15 cellular contexts compared by ENCODE assay signal in genomic region chr1:230220907-230221306, GRCh38.
DNase-seq lines count a peak whose midpoint lies in the region; ATAC-seq, FAIRE-seq and TF ChIP-seq lines count a peak whose summit lies in the region.
"Had no signal": no experiment of that assay in that cellular context is flagged by ENCODE, and none has a peak within 500 bp of the region (broad histone marks: within the 10 kb centered on the region; RNA-seq: fewer than 3 reads in every experiment).

No MANE protein-coding gene starts in this region.

- WGBS in GM12878 (ENCODE audit: insufficient coverage, insufficient replicate concordance, low lambda C conversion rate, missing lambda C conversion rate), result 52% methylated on average over 3 of the region's 3 CpGs

- RAD21 ChIA-PET in GM12878 (lab: Charles Lee; ENCODE audit: unreplicated experiment), result interaction anchor here (1.2 kb wide), 1 partner anchor 9 kb away, joined by 5 read pairs; no protein-coding TSS in a partner anchor

- peaks cover 87% of the 10 kb centered on the region for H3K4me1 ChIP-seq in BLaER1
- H3K4me1 ChIP-seq in GM12878 (ENCODE audit: control insufficient read depth, insufficient read depth, low read length), result peaks cover 1% of the 10 kb centered on the region; the same call in 1 of the 2 replicates
- H3K4me1 ChIP-seq in thoracic aorta (ENCODE audit: control insufficient read depth in 1 of 2, low read depth in 2 of 2), result peaks cover 37 to 82% of the 10 kb centered on the region in 2 donors
- H3K4me1 ChIP-seq: BE2C had no signal

- POLR2A ChIA-PET in GM12878 (lab: Charles Lee), result interaction anchor here (1.1 kb wide), 1 partner anchor 12 kb away, joined by 3 read pairs; no protein-coding TSS in a partner anchor

- H3K27ac ChIP-seq in BLaER1, result peak overlapping the region; percentile 34; the same call in 1 of the 2 replicates
- H3K27ac ChIP-seq in GM12878 (ENCODE audit: control insufficient read depth, insufficient read depth), result no peak overlapping the region
- no peak overlapping the region for H3K27ac ChIP-seq in neural cell (ENCODE audit: low read length)
- H3K27ac ChIP-seq in thoracic aorta, result peak overlapping the region; percentile 82 to 88
- H3K27ac ChIP-seq: HL-60 had no signal

- peaks cover 70% of the 10 kb centered on the region for H3K36me3 ChIP-seq in BLaER1
- no peaks in the 10 kb centered on the region; a peak in 1 of 4 replicates for H3K36me3 ChIP-seq in GM12878 (ENCODE audit: control insufficient read depth in 2 of 2, insufficient read depth in 2 of 2, low read length in 1 of 2)
- H3K36me3 ChIP-seq in neural cell (ENCODE audit: insufficient read depth, low read length), result no peaks in the 10 kb centered on the region
- no peaks in the 10 kb centered on the region for H3K36me3 ChIP-seq in thoracic aorta
- H3K36me3 ChIP-seq: BE2C had no signal

- in situ Hi-C loops in GM12878 (cut with MboI), result no loop called here

- H2AFZ ChIP-seq in GM12878 (ENCODE audit: control insufficient read depth, low read depth, low read length) (no peak overlapping the region), neural cell (ENCODE audit: low read depth, low read length) (no peak overlapping the region)

- no peak overlapping the region for H3K9ac ChIP-seq in BLaER1
- H3K9ac ChIP-seq in GM12878 (ENCODE audit: control insufficient read depth, insufficient read depth, low read length), result no peak overlapping the region
- H3K9ac ChIP-seq in neural cell (ENCODE audit: low read length), result no peak overlapping the region

- H3K4me2 ChIP-seq in BLaER1, result peak overlapping the region; percentile 74
- no peak overlapping the region for H3K4me2 ChIP-seq in GM12878 (ENCODE audit: control insufficient read depth, insufficient read depth)
- H3K4me2 ChIP-seq in neural cell (ENCODE audit: low read length), result peak overlapping the region; percentile 13

- TF ChIP-seq RAD21 in GM12878 (IDR thresholded peaks at IDR 0.05; ENCODE audit: insufficient read depth, low read depth, low read length), result no peak
- no peak for TF ChIP-seq RAD21 in neural cell (conservative IDR thresholded peaks at IDR 0.05)

- H3K27me3 ChIP-seq in BLaER1, result no peaks in the 10 kb centered on the region
- no peaks in the 10 kb centered on the region for H3K27me3 ChIP-seq in GM12878 (replicated peaks in 1 of 2; ENCODE audit: control insufficient read depth in 2 of 2, insufficient read depth in 2 of 2, low read length in 1 of 2)
- no peaks in the 10 kb centered on the region for H3K27me3 ChIP-seq in neural cell (ENCODE audit: insufficient read depth, low read depth, low read length)
- no peaks in the 10 kb centered on the region for H3K27me3 ChIP-seq in thoracic aorta (replicated peaks; ENCODE audit: insufficient read depth)
- H3K27me3 ChIP-seq: BE2C had no signal

- no peak overlapping the region for H3K4me3 ChIP-seq in BLaER1
- H3K4me3 ChIP-seq in GM12878, result no peak overlapping the region
- no peak overlapping the region for H3K4me3 ChIP-seq in neural cell (ENCODE audit: low read length)
- no peak overlapping the region for H3K4me3 ChIP-seq in thoracic aorta

- intact Hi-C loops in GM12878 (cut with micrococcal nuclease; ENCODE audit: unreplicated experiment), result no loop called here

- CTCF ChIA-PET in GM12878 (lab: Yijun Ruan, JAX), result interaction anchor here (0.8 to 1.6 kb wide), 9 partner anchors 8 to 85 kb away, joined by 3 to 6 read pairs (median 3); no protein-coding TSS in a partner anchor

- no peaks in the 10 kb centered on the region for H3K9me2 ChIP-seq in neural cell (ENCODE audit: insufficient read depth, low read length)

- no peak for ATAC-seq in GM12878
- ATAC-seq in thoracic aorta (ENCODE audit: insufficient number of reproducible peaks, low FRiP score, low read depth), result no peak
- ATAC-seq: HCT116 had no signal

- no peak for FAIRE-seq in GM12878 (lab: Jason Lieb, UNC)
- FAIRE-seq: GM18507 had no signal

- no peaks in the 10 kb centered on the region for H3F3A ChIP-seq in neural cell (ENCODE audit: insufficient read depth, low read length, poor library complexity, severe bottlenecking)

- TF ChIP-seq EP300 in GM12878 (IDR thresholded peaks at IDR 0.05; ENCODE audit: borderline replicate concordance in 1 of 2, control insufficient read depth in 1 of 2, low read depth in 2 of 2, low read length in 2 of 2) (no peak), neural cell (conservative IDR thresholded peaks at IDR 0.05; ENCODE audit: poor library complexity, severe bottlenecking) (no peak)

- SMC1A ChIA-PET in GM12878 (lab: Charles Lee; ENCODE audit: uncharacterized antibody, unreplicated experiment), result interaction anchor here (0.8 to 2.4 kb wide), 8 partner anchors 9 to 111 kb away, joined by 3 to 10 read pairs (median 3); no protein-coding TSS in a partner anchor

- no peak for DNase-seq in GM12878 (ENCODE audit: low read depth, low spot score)
- no peak for DNase-seq in thoracic aorta (ENCODE audit: low spot score)
- DNase-seq in KG1 (lab: John Stamatoyannopoulos, UW), result no peak
- DNase-seq in SIG-M5 (lab: John Stamatoyannopoulos, UW), result no peak
- no peak for DNase-seq in NAMALWA (ENCODE audit: low spot score)
- DNase-seq: ACHN; BE2C; CD8-positive, alpha-beta memory T cell; DMS53; GF-D8 had no signal

- TF ChIP-seq CTCF in GM12878 (IDR thresholded peaks at IDR 0.05 in 2 of 3, conservative IDR thresholded peaks at IDR 0.05 in 1 of 3; ENCODE audit: control insufficient read depth in 2 of 3, extremely low read depth in 1 of 3, insufficient read depth in 1 of 3, low read depth in 3 of 3, low read length in 3 of 3), result no peak
- no peak for TF ChIP-seq CTCF in neural cell (IDR thresholded peaks at IDR 0.05; ENCODE audit: poor library complexity, severe bottlenecking)
- TF ChIP-seq CTCF in thoracic aorta (IDR thresholded peaks at IDR 0.05), result no peak

- H3K79me2 ChIP-seq in GM12878 (ENCODE audit: control insufficient read depth, insufficient read depth, low read length) (no peaks in the 10 kb centered on the region), neural cell (replicated peaks; ENCODE audit: insufficient read depth, low read length) (no peaks in the 10 kb centered on the region)

- no peaks in the 10 kb centered on the region for H3K9me3 ChIP-seq in BLaER1
- no peaks in the 10 kb centered on the region for H3K9me3 ChIP-seq in GM12878 (replicated peaks; ENCODE audit: control insufficient read depth, insufficient read depth, low read length)
- no peaks in the 10 kb centered on the region for H3K9me3 ChIP-seq in neural cell (ENCODE audit: low read length)
- H3K9me3 ChIP-seq in thoracic aorta, result no peaks in the 10 kb centered on the region
- H3K9me3 ChIP-seq: BE2C had no signal

- TF ChIP-seq POLR2A in GM12878 (IDR thresholded peaks at IDR 0.05; ENCODE audit: low read depth, low read length), result no peak

- BruUV-seq in GM12878 (replicated peaks; lab: Mats Ljungman, UMichigan), result no TSS peak

- peaks cover 99% of the 10 kb centered on the region for H4K20me1 ChIP-seq in BLaER1
- H4K20me1 ChIP-seq in GM12878 (ENCODE audit: control insufficient read depth, insufficient read depth), result no peaks in the 10 kb centered on the region
- no peaks in the 10 kb centered on the region for H4K20me1 ChIP-seq in neural cell (ENCODE audit: insufficient read depth)

TF ChIP-seq in GM12878, 131 proteins besides CTCF, POLR2A, EP300 and RAD21:
- no peak for TF ChIP-seq PML (IDR thresholded peaks at IDR 0.05; ENCODE audit: low read length)
- 0 out of 2 replicates have a peak, but pooled peaks have one; percentile 15 for TF ChIP-seq MEF2A (IDR thresholded peaks at IDR 0.05; ENCODE audit: insufficient read depth, low read depth, low read length)

TF ChIP-seq in neural cell, 6 proteins besides CTCF, POLR2A, EP300 and RAD21:
- no peak for TF ChIP-seq MXI1 (conservative IDR thresholded peaks at IDR 0.05; ENCODE audit: poor library complexity, severe bottlenecking)
- TF ChIP-seq TAF1 (IDR thresholded peaks at IDR 0.05; ENCODE audit: low read depth), result no peak
- no peak for TF ChIP-seq EZH2 (IDR thresholded peaks at IDR 0.05; ENCODE audit: borderline replicate concordance, insufficient read depth, low read length, poor library complexity, severe bottlenecking)
- TF ChIP-seq POLR2AphosphoS5 (IDR thresholded peaks at IDR 0.05), result peak; percentile 13
- TF ChIP-seq REST (IDR thresholded peaks at IDR 0.05; ENCODE audit: borderline replicate concordance), result no peak

Comparison
In these comparisons a context has a peak if more than half of its experiments do, and no peak if none do; other contexts are left out.
1. H3K27ac ChIP-seq: peak in BLaER1 (single experiment) and thoracic aorta (2 of 2); none in GM12878 (single experiment) and neural cell (single experiment).